Comparison of ENCODE assay signal across 10 cellular contexts in the genomic region with DNA sequence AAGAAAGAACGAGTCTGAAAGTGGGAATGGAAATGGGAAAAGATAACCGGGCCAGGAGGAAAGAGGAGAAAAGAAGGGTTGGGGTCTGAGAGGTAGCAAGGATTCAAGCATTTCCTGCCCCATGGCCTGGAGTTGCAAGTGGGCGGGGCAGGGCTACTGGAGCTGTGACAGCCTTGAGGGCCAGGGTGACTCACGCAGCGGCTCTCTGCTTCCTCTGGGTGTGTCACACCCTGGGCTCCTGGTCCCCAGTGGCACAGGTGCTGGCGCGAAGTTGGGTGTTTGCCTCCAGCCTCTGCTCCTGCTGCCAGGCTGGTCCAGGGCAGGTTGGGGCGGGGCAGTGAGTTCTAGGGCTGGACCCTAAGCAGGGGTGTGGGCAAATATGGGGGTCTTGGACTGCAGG. TPM values are rescaled to one million over a fixed set of nuclear protein-coding genes. Genes with fewer than 3 reads are reported as not detected.
DNase-seq lines count a peak whose midpoint lies in the region; ATAC-seq and TF ChIP-seq lines count a peak whose summit lies in the region.
"Had no signal": no experiment of that assay in that cellular context is flagged by ENCODE, and none has a peak within 500 bp of the region (broad histone marks: within the 10 kb centered on the region; RNA-seq: fewer than 3 reads in every experiment).

No MANE protein-coding gene starts in this region.

- DNase-seq in Right ventricle myocardium superior (peak; percentile 59), Right ventricle myocardium inferior (ENCODE audit: missing footprints) (no peak), SHP77 treated with DMSO at 0.1 percent for 48 hours (lab: John Stamatoyannopoulos, UW) (peak; percentile 13), coronary artery (ENCODE audit: low spot score) (peak; percentile 62), OCI-M2 (lab: John Stamatoyannopoulos, UW; ENCODE audit: unreplicated experiment) (no peak), superior temporal gyrus (ENCODE audit: extremely low spot score) (no peak)
- DNase-seq in stimulated activated CD8-positive, alpha-beta memory T cell treated with anti-CD3 and anti-CD28 coated beads, Interleukin-2, amount 100 ng/mL, for 48 hours (ENCODE audit: low read depth in 2 of 2), result peak; percentile 26 to 46

- H3K4me3 ChIP-seq in coronary artery, result no peak overlapping the region

- intact Hi-C loops in Right ventricle myocardium superior (cut with DNase I) (no loop called here), Right ventricle myocardium inferior (cut with DNase I) (no loop called here)

- no peak for ATAC-seq in Right ventricle myocardium superior (ENCODE audit: poor library complexity)
- ATAC-seq in Right ventricle myocardium inferior, result no peak
- no peak for ATAC-seq in HG02970 (IDR thresholded peaks at IDR 0.05; ENCODE audit: low FRiP score, unreplicated experiment)

- H3K27ac ChIP-seq in coronary artery, result no peak overlapping the region

- no peak for TF ChIP-seq CTCF in coronary artery (IDR thresholded peaks at IDR 0.05)

RNA-seq across cellular contexts. Expression of a gene that starts 3.3 kb away (rescaled TPM):
- total RNA-seq in Right ventricle myocardium superior, result 0.83 TPM
- 1.4 TPM for total RNA-seq in Right ventricle myocardium inferior

RNA-seq across cellular contexts. Expression of a gene that starts 46.9 kb away (rescaled TPM):
- total RNA-seq in Right ventricle myocardium superior, result not detected
- total RNA-seq in Right ventricle myocardium inferior, result not detected
- total RNA-seq: subcutaneous adipose tissue, T-cell had no signal

Comparison
In these comparisons a context has a peak if more than half of its experiments do, and no peak if none do; other contexts are left out.
1. DNase-seq: peak in Right ventricle myocardium superior (single experiment), SHP77 treated with DMSO at 0.1 percent for 48 hours (single experiment), coronary artery (single experiment) and stimulated activated CD8-positive, alpha-beta memory T cell treated with anti-CD3 and anti-CD28 coated beads, Interleukin-2, amount 100 ng/mL, for 48 hours (2 of 2); none in Right ventricle myocardium inferior (single experiment), OCI-M2 (single experiment) and superior temporal gyrus (single experiment).